8 cellular contexts compared by ENCODE assay signal in genomic region chr16:71288890-71289731, GRCh38. TPM values are rescaled to one million over a fixed set of nuclear protein-coding genes. Genes with fewer than 3 reads are reported as not detected.
DNase-seq lines count a peak whose midpoint lies in the region; ATAC-seq and TF ChIP-seq lines count a peak whose summit lies in the region.

Gene CMTR2 (minus strand): TSS chr16:71289402. CDS start chr16:71285920, 3,482 bp downstream.

- WGBS in tibial nerve, 2 donors: 0 to 2% methylated on average over 31 to 36 of the region's 60 CpGs

- H3K9me3 ChIP-seq in SU-DHL-6 (ENCODE audit: insufficient read depth, low read length) (no peaks in the 10 kb centered on the region), parathyroid adenoma (ENCODE audit: control insufficient read depth, low read length) (no peaks in the 10 kb centered on the region), tibial nerve (no peaks in the 10 kb centered on the region)

- H3K9ac ChIP-seq in SU-DHL-6 (ENCODE audit: low read length) (peak within 1 kb of the TSS; percentile 71), parathyroid adenoma (peak within 1 kb of the TSS; percentile 13)

- peak within 1 kb of the TSS; percentile 82 for H2AFZ ChIP-seq in SU-DHL-6 (ENCODE audit: low read depth, low read length, severe bottlenecking)
- peak within 1 kb of the TSS; percentile 70 for H2AFZ ChIP-seq in parathyroid adenoma

- H3K4me2 ChIP-seq in SU-DHL-6 (ENCODE audit: low read depth, low read length, poor library complexity, severe bottlenecking) (peak within 1 kb of the TSS; percentile 79), parathyroid adenoma (ENCODE audit: low read length) (peak within 1 kb of the TSS; percentile 88)

- H3K9me2 ChIP-seq in SU-DHL-6 (replicated peaks; ENCODE audit: insufficient read depth, low read length): no peaks in the 10 kb centered on the region

- H3F3A ChIP-seq in SU-DHL-6 (ENCODE audit: insufficient read depth): peaks cover 4% of the 10 kb centered on the region; the same call in 1 of the 2 replicates

- TF ChIP-seq CTCF in SU-DHL-6 (IDR thresholded peaks at IDR 0.05; ENCODE audit: insufficient read depth, low read length, poor library complexity, severe bottlenecking) (no peak), parathyroid adenoma (IDR thresholded peaks at IDR 0.05) (peak; percentile 16), tibial nerve (IDR thresholded peaks at IDR 0.05) (peak in 2 of 5 experiments; percentile 11 to 35)

- H3K4me3 ChIP-seq in SU-DHL-6 (ENCODE audit: insufficient read depth, low read length, poor library complexity, severe bottlenecking) (peak within 1 kb of the TSS; percentile 90), parathyroid adenoma (ENCODE audit: low read depth, low read length) (peak within 1 kb of the TSS; percentile 88), tibial nerve (peak within 1 kb of the TSS; percentile 71 to 94 (median 86))

- no peaks in the 10 kb centered on the region for H3K27me3 ChIP-seq in SU-DHL-6 (ENCODE audit: low read length)
- H3K27me3 ChIP-seq in parathyroid adenoma (ENCODE audit: control insufficient read depth, insufficient read depth, low read length): no peaks in the 10 kb centered on the region
- no peaks in the 10 kb centered on the region for H3K27me3 ChIP-seq in tibial nerve

- intact Hi-C loops in Right ventricle myocardium superior (cut with DNase I): no loop called here

- no peaks in the 10 kb centered on the region for H4K20me1 ChIP-seq in SU-DHL-6 (ENCODE audit: low read depth, low read length)

- peaks cover 8% of the 10 kb centered on the region for H3K4me1 ChIP-seq in parathyroid adenoma
- H3K4me1 ChIP-seq in tibial nerve: peaks cover 0 to 28% (median 12%) of the 10 kb centered on the region in 4 donors

- ATAC-seq in HG02678 (IDR thresholded peaks at IDR 0.05; ENCODE audit: unreplicated experiment): peak; percentile 91
- peak; percentile 100 for ATAC-seq in Right ventricle myocardium superior (ENCODE audit: poor library complexity)

- peak; percentile 85 for DNase-seq in NCI-H128 (lab: John Stamatoyannopoulos, UW; ENCODE audit: unreplicated experiment)
- peak; percentile 71 for DNase-seq in activated naive CD8-positive, alpha-beta T cell treated with anti-CD3 and anti-CD28 coated beads, Interleukin-2, amount 50 U/mL, for 16 hours (ENCODE audit: low read depth, low spot score)
- DNase-seq in Right ventricle myocardium superior: peak; percentile 97
- peak; percentile 83 to 84 for DNase-seq in tibial nerve (ENCODE audit: low spot score in 2 of 2)

- H3K36me3 ChIP-seq in SU-DHL-6 (ENCODE audit: low read length): no peaks in the 10 kb centered on the region; the same call in 1 of the 2 replicates
- no peaks in the 10 kb centered on the region for H3K36me3 ChIP-seq in parathyroid adenoma (ENCODE audit: control insufficient read depth, insufficient read depth, low read length)
- H3K36me3 ChIP-seq in tibial nerve: peaks cover 0 to 30% (median 6%) of the 10 kb centered on the region in 3 donors

- peaks cover 10% of the 10 kb centered on the region for H3K79me2 ChIP-seq in SU-DHL-6 (ENCODE audit: insufficient read depth, low read length)
- H3K79me2 ChIP-seq in parathyroid adenoma: no peaks in the 10 kb centered on the region

- H3K27ac ChIP-seq in SU-DHL-6 (ENCODE audit: low read depth, low read length): peak within 1 kb of the TSS; percentile 53
- H3K27ac ChIP-seq in parathyroid adenoma: peak within 1 kb of the TSS; percentile 82
- H3K27ac ChIP-seq in tibial nerve: peak within 1 kb of the TSS; percentile 88 to 95 (median 92)

- TF ChIP-seq EP300 in tibial nerve (IDR thresholded peaks at IDR 0.05): peak; percentile 49 to 87

- peak; percentile 93 for TF ChIP-seq POLR2A in GM10847 (IDR thresholded peaks at IDR 0.05; ENCODE audit: extremely low read depth, insufficient read length)
- TF ChIP-seq POLR2A in tibial nerve (IDR thresholded peaks at IDR 0.05): peak; percentile 34 to 79

RNA-seq across cellular contexts. Expression of gene CMTR2, which starts in this region (rescaled TPM):
- total RNA-seq in Right ventricle myocardium superior (10.3 TPM), tibial nerve (10 to 100 TPM; 17.1 to 31.4 (median 22.2) TPM)

Comparison
In these comparisons a context has a peak if more than half of its experiments do, and no peak if none do; other contexts are left out.
1. Peak in every context shown above with its lines: DNase-seq, ATAC-seq, H3K4me3 ChIP-seq and H3K27ac ChIP-seq.